ENCODE assay signal across 24 cellular contexts in genomic region chr17:8680850-8681174, GRCh38. TPM values are rescaled to one million over a fixed set of nuclear protein-coding genes. Genes with fewer than 3 reads are reported as not detected.
DNase-seq lines count a peak whose midpoint lies in the region; ATAC-seq and TF ChIP-seq lines count a peak whose summit lies in the region.
"Had no signal": no experiment of that assay in that cellular context is flagged by ENCODE, and none has a peak within 500 bp of the region (broad histone marks: within the 10 kb centered on the region; RNA-seq: fewer than 3 reads in every experiment).

No MANE protein-coding gene starts in this region.

- no peak for DNase-seq in SK-N-SH
- no peak for DNase-seq in esophagus muscularis mucosa (ENCODE audit: extremely low spot score)
- DNase-seq in osteocyte (ENCODE audit: extremely low spot score, unreplicated experiment): no peak
- no peak for DNase-seq in upper lobe of right lung
- no peak for DNase-seq in mucosa of descending colon
- DNase-seq: activated CD4-positive, alpha-beta T cell treated with anti-CD3 and anti-CD28 coated beads, Interleukin-2, amount 50 U/mL, for 4 hours; activated CD8-positive, alpha-beta memory T cell treated with anti-CD3 and anti-CD28 coated beads, Interleukin-2, amount 50 U/mL, for 48 hours; activated gamma-delta T cell treated with Interleukin-2 at 50 U/mL for 16 hours; Calu3; effector CD8-positive, alpha-beta T cell; esophagus squamous epithelium; H9; immature natural killer cell; Kasumi-1; NCI-H1092; PC-9; SJCRH30; stimulated activated CD4-positive, alpha-beta T cell treated with anti-CD3 and anti-CD28 coated beads, Interleukin-15, amount 100 ng/mL, for 24 hours; WERI-Rb-1 had no signal

- H3K36me3 ChIP-seq in SK-N-SH (replicated peaks in 1 of 2; ENCODE audit: control insufficient read depth in 1 of 2, insufficient read depth in 2 of 2, low read length in 1 of 2): no peaks in the 10 kb centered on the region
- no peaks in the 10 kb centered on the region for H3K36me3 ChIP-seq in esophagus muscularis mucosa
- H3K36me3 ChIP-seq in upper lobe of right lung: no peaks in the 10 kb centered on the region
- no peaks in the 10 kb centered on the region for H3K36me3 ChIP-seq in mucosa of descending colon (ENCODE audit: low read depth)
- H3K36me3 ChIP-seq: adrenal gland, BE2C, esophagus squamous epithelium, SJCRH30, WERI-Rb-1 had no signal

- no peaks in the 10 kb centered on the region for H4K20me1 ChIP-seq in SK-N-SH (ENCODE audit: insufficient read depth)

- intact Hi-C loops in esophagus muscularis mucosa (cut with DNase I): no loop called here
- intact Hi-C loops in upper lobe of right lung (cut with DNase I): no loop called here
- intact Hi-C loops in mucosa of descending colon (cut with DNase I, micrococcal nuclease): no loop called here

- peak overlapping the region; percentile 68 for H3K4me2 ChIP-seq in SK-N-SH
- H3K4me2 ChIP-seq: PC-9 had no signal

- H3F3A ChIP-seq in SK-N-SH (replicated peaks; ENCODE audit: insufficient read depth): peaks cover 17% of the 10 kb centered on the region

- H3K4me3 ChIP-seq in SK-N-SH (ENCODE audit: low read depth in 2 of 2, low read length in 1 of 2) (peak overlapping the region in 1 of 2 experiments; percentile 35; a peak in 2 of 4 replicates), esophagus muscularis mucosa (peak overlapping the region in 3 of 4 donors; percentile 29 to 35 (median 30)), upper lobe of right lung (no peak overlapping the region), mucosa of descending colon (no peak overlapping the region)
- H3K4me3 ChIP-seq: adrenal gland, PC-9, SJCRH30 had no signal

- peak overlapping the region; percentile 75; the same call in 1 of the 2 replicates for H2AFZ ChIP-seq in SK-N-SH (ENCODE audit: low read depth)
- H2AFZ ChIP-seq: PC-9 had no signal

- no peaks in the 10 kb centered on the region for H3K9me2 ChIP-seq in SK-N-SH

- no peaks in the 10 kb centered on the region for H3K79me2 ChIP-seq in SK-N-SH (ENCODE audit: insufficient read depth)

- H3K27me3 Mint-ChIP-seq in osteocyte (ENCODE audit: unreplicated experiment): no peaks in the 10 kb centered on the region

- TF ChIP-seq CTCF in SK-N-SH (IDR thresholded peaks at IDR 0.05) (no peak), esophagus muscularis mucosa (IDR thresholded peaks at IDR 0.05) (no peak), osteocyte (IDR thresholded peaks at IDR 0.05) (no peak), upper lobe of right lung (IDR thresholded peaks at IDR 0.05) (no peak), mucosa of descending colon (IDR thresholded peaks at IDR 0.05) (no peak)

- H3K36me3 Mint-ChIP-seq in osteocyte (ENCODE audit: unreplicated experiment): no peaks in the 10 kb centered on the region
- H3K36me3 Mint-ChIP-seq: immature natural killer cell had no signal

- ATAC-seq in upper lobe of right lung (no peak), HG03378 (IDR thresholded peaks at IDR 0.05; ENCODE audit: unreplicated experiment) (no peak), mucosa of descending colon (no peak), HG03025 (IDR thresholded peaks at IDR 0.05; ENCODE audit: low FRiP score, unreplicated experiment) (no peak)

- peaks cover 5% of the 10 kb centered on the region for H3K9me3 Mint-ChIP-seq in osteocyte (ENCODE audit: unreplicated experiment)
- H3K9me3 Mint-ChIP-seq: central memory CD8-positive, alpha-beta T cell had no signal

- H3K4me3 Mint-ChIP-seq in osteocyte (ENCODE audit: unreplicated experiment): peak overlapping the region; percentile 47
- H3K4me3 Mint-ChIP-seq: central memory CD8-positive, alpha-beta T cell; H9; immature natural killer cell had no signal

- H3K27me3 ChIP-seq in SK-N-SH (ENCODE audit: insufficient read depth): no peaks in the 10 kb centered on the region
- H3K27me3 ChIP-seq in esophagus muscularis mucosa: no peaks in the 10 kb centered on the region
- H3K27me3 ChIP-seq in upper lobe of right lung: no peaks in the 10 kb centered on the region
- H3K27me3 ChIP-seq: BE2C, SJCRH30 had no signal

- H3K4me1 ChIP-seq in SK-N-SH (ENCODE audit: control insufficient read depth in 1 of 2, insufficient read depth in 2 of 2, low read depth in 1 of 2, low read length in 1 of 2) (peaks cover 0 to 13% of the 10 kb centered on the region in 2 experiments; a peak in 3 of 4 replicates), esophagus muscularis mucosa (peaks cover 9 to 19% (median 16%) of the 10 kb centered on the region in 4 donors), upper lobe of right lung (no peaks in the 10 kb centered on the region), mucosa of descending colon (ENCODE audit: low read depth) (no peaks in the 10 kb centered on the region)
- H3K4me1 ChIP-seq: adrenal gland, BE2C, SJCRH30 had no signal

- peak overlapping the region; percentile 86 for H3K27ac Mint-ChIP-seq in osteocyte (ENCODE audit: unreplicated experiment)
- H3K27ac Mint-ChIP-seq: H9, immature natural killer cell had no signal

- POLR2A ChIA-PET in SK-N-SH (lab: Yijun Ruan, JAX): no interaction called here

- H3K27ac ChIP-seq in SK-N-SH (ENCODE audit: low read depth in 2 of 2, low read length in 1 of 2) (peak overlapping the region; percentile 73 to 93), esophagus muscularis mucosa (replicated peaks in 1 of 4) (peak overlapping the region in 3 of 4 donors; percentile 44 to 56 (median 46)), upper lobe of right lung (peak overlapping the region; percentile 43)
- H3K27ac ChIP-seq: PC-9, SJCRH30, WERI-Rb-1 had no signal

- H3K9me3 ChIP-seq in SK-N-SH: no peaks in the 10 kb centered on the region
- H3K9me3 ChIP-seq in esophagus muscularis mucosa: no peaks in the 10 kb centered on the region
- no peaks in the 10 kb centered on the region for H3K9me3 ChIP-seq in upper lobe of right lung
- H3K9me3 ChIP-seq in mucosa of descending colon: no peaks in the 10 kb centered on the region
- H3K9me3 ChIP-seq: adrenal gland, BE2C, esophagus squamous epithelium, SJCRH30 had no signal

- TF ChIP-seq EP300 in SK-N-SH (IDR thresholded peaks at IDR 0.05; ENCODE audit: borderline replicate concordance in 1 of 2, low read depth in 1 of 2, low read length in 1 of 2) (no peak), esophagus muscularis mucosa (IDR thresholded peaks at IDR 0.05) (no peak)

- CTCF ChIA-PET in SK-N-SH (lab: Yijun Ruan, JAX): interaction anchor here (1.0 to 2.4 kb wide), 3 partner anchors 32 to 271 kb away, joined by 3 to 10 read pairs (median 4); no protein-coding TSS in a partner anchor

- H3K4me1 Mint-ChIP-seq in osteocyte (ENCODE audit: unreplicated experiment): peaks cover 20% of the 10 kb centered on the region
- H3K4me1 Mint-ChIP-seq: central memory CD8-positive, alpha-beta T cell; immature natural killer cell had no signal

- no peak for TF ChIP-seq RAD21 in SK-N-SH (IDR thresholded peaks at IDR 0.05; ENCODE audit: low read length)

- H3K9ac ChIP-seq in SK-N-SH: peak overlapping the region; percentile 25; the same call in 1 of the 2 replicates

- no peak for TF ChIP-seq POLR2A in esophagus muscularis mucosa (IDR thresholded peaks at IDR 0.05; ENCODE audit: low read depth)

- WGBS in SK-N-SH (ENCODE audit: low lambda C conversion rate): 29% methylated on average over 5 of the region's 5 CpGs
- 36% methylated on average over 5 of the region's 5 CpGs for WGBS in esophagus muscularis mucosa

TF ChIP-seq in SK-N-SH, 30 proteins besides CTCF, POLR2A, EP300 and RAD21 (continues in another document):
- TF ChIP-seq PBX3 (IDR thresholded peaks at IDR 0.05): no peak
- no peak for TF ChIP-seq RFX5 (IDR thresholded peaks at IDR 0.05; ENCODE audit: low read length)
- TF ChIP-seq TCF12 (IDR thresholded peaks at IDR 0.05): no peak
- TF ChIP-seq SMC3 (IDR thresholded peaks at IDR 0.05; ENCODE audit: low read depth, low read length): no peak
- no peak for TF ChIP-seq ELF1 (IDR thresholded peaks at IDR 0.05)
- no peak for TF ChIP-seq TAF1 (IDR thresholded peaks at IDR 0.05; ENCODE audit: borderline replicate concordance, low read depth, low read length)
- TF ChIP-seq FOSL2 (IDR thresholded peaks at IDR 0.05; ENCODE audit: borderline replicate concordance, low read depth): no peak
- no peak for TF ChIP-seq NRF1 (IDR thresholded peaks at IDR 0.05; ENCODE audit: low read depth, low read length)
- no peak for TF ChIP-seq GATA2 (CRISPR knock-in tag; IDR thresholded peaks at IDR 0.05)
- TF ChIP-seq SIN3A (IDR thresholded peaks at IDR 0.05; ENCODE audit: borderline replicate concordance, low read depth, low read length): no peak
- no peak for TF ChIP-seq MEF2A (IDR thresholded peaks at IDR 0.05; ENCODE audit: borderline replicate concordance, low read depth)
- no peak for TF ChIP-seq RXRA (IDR thresholded peaks at IDR 0.05; ENCODE audit: borderline replicate concordance, low read depth)
- TF ChIP-seq TEAD4 (IDR thresholded peaks at IDR 0.05; ENCODE audit: borderline replicate concordance, insufficient read depth): no peak

RNA-seq across cellular contexts. Expression of gene MYH10, which starts 50.3 kb away (rescaled TPM):
- polyA plus RNA-seq in SK-N-SH (2012; rRNA removed): 58.3 and 64.2 TPM in 2 replicates
- 29.7 and 42.0 TPM in 2 replicates for polyA plus RNA-seq in SK-N-SH (2012; cell fraction: cytosol; rRNA removed)
- polyA plus RNA-seq in SK-N-SH (2012; cell fraction: nucleus; rRNA removed): 80.5 and 101 TPM in 2 replicates
- 10 to 100 TPM; 18.9 to 42.0 (median 29.3) TPM for total RNA-seq in esophagus muscularis mucosa
- 99.6 and 110 TPM in 2 replicates for total RNA-seq in osteocyte
- 205 TPM for total RNA-seq in upper lobe of right lung
- total RNA-seq in mucosa of descending colon: 10 to 100 TPM in 2 of 3 donors, 1 to 10 TPM in 1; 4.3 to 23.8 (median 10.1) TPM

Comparison
In these comparisons a context has a peak if more than half of its experiments do, and no peak if none do; other contexts are left out.
1. H3K4me3 ChIP-seq: peak in esophagus muscularis mucosa (3 of 4); none in upper lobe of right lung (single experiment) and mucosa of descending colon (single experiment).
2. Peak in every context shown above with its lines, with median percentiles within 50 percentile points of each other: H3K27ac ChIP-seq.